In the genomic region with DNA sequence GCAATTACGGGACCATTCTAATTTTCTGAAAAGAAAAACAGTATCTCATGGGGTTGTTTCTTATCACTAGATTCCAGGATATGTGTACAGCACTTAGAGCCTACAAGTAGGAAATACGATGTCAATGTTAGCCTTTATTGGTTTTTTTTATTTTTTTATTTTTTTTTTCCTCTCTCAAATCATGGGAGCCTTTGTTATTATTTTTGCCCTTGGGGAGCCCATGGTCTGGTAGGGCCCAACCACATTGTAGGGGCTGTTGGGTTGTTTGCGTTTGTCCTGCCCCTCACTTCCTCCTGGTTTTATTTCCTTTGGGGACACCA, we compare ENCODE assay signal across 1 cellular context.
TF ChIP-seq lines count a peak whose summit lies in the region.

No MANE protein-coding gene starts in this region.

TF ChIP-seq in GM12878, 131 proteins besides CTCF, POLR2A, EP300 and RAD21:
- TF ChIP-seq RELA (IDR thresholded peaks at IDR 0.05; ENCODE audit: borderline replicate concordance, partially characterized antibody) (no peak), ESRRA (IDR thresholded peaks at IDR 0.05; ENCODE audit: low read length) (no peak), PAX5 (IDR thresholded peaks at IDR 0.05; ENCODE audit: borderline replicate concordance, low read depth, low read length) (no peak), IKZF2 (IDR thresholded peaks at IDR 0.05) (peak in 1 of 2 experiments; percentile 29; a peak in 2 of 4 replicates), KDM1A (IDR thresholded peaks at IDR 0.05; ENCODE audit: borderline replicate concordance) (no peak), EED (IDR thresholded peaks at IDR 0.05; ENCODE audit: low read depth) (no peak), SMAD5 (IDR thresholded peaks at IDR 0.05; ENCODE audit: low read depth) (no peak), SUZ12 (IDR thresholded peaks at IDR 0.05; ENCODE audit: unreplicated experiment) (no peak), RUNX3 (IDR thresholded peaks at IDR 0.05; ENCODE audit: low read length) (peak; percentile 24), NBN (IDR thresholded peaks at IDR 0.05) (no peak), ZNF384 (IDR thresholded peaks at IDR 0.05; ENCODE audit: borderline replicate concordance, low read depth, low read length) (peak; percentile 64), CHD2 (IDR thresholded peaks at IDR 0.05; ENCODE audit: borderline replicate concordance, low read depth, low read length) (no peak), CREB1 (IDR thresholded peaks at IDR 0.05; ENCODE audit: low read depth) (no peak)
- TF ChIP-seq, protein P1, sequence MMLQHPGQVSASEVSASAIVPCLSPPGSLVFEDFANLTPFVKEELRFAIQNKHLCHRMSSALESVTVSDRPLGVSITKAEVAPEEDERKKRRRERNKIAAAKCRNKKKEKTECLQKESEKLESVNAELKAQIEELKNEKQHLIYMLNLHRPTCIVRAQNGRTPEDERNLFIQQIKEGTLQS (IDR thresholded peaks at IDR 0.05; ENCODE audit: borderline replicate concordance, extremely low read depth, low read depth, low read length) = no peak
